5 cellular contexts compared by ENCODE assay signal in the genomic region with DNA sequence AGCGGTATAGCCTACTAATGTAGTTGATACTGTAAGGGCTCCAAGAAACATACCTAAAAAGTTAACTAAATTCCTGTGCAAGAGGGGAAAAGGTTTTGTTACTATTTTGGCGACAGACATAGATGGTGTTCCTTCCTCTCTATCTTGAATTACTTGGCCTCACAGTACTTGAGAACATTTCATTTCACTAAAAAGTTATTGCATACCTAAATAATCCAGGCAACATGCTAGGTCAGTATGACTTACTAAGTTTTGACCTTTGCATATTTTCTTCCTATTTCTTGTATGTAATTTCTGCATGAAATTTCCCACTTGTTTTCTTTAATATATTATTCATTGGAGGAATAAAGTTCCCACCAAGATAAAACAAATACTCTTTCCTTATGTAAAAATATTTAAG.
DNase-seq lines count a peak whose midpoint lies in the region; ATAC-seq and TF ChIP-seq lines count a peak whose summit lies in the region.
"Not testable (repeated sequence)": the region's sequence is repeated elsewhere in the genome, so short reads cannot be mapped to it uniquely, and the experiment has no call there.

No MANE protein-coding gene starts in this region.

- H3K23ac ChIP-seq in IMR-90 (ENCODE audit: low read depth, low read length) = not testable (repeated sequence)

- H2BK120ac ChIP-seq in IMR-90 (ENCODE audit: low read depth, low read length) = not testable (repeated sequence)

- H4K91ac ChIP-seq in IMR-90 (ENCODE audit: insufficient read depth, low read depth, low read length) = not testable (repeated sequence)

- 80% methylated on average over 1 of the region's 2 CpGs; no CpG with 5 or more reads in 1 of the 2 experiments for WGBS in IMR-90 (ENCODE audit: extremely low coverage in 2 of 2, insufficient read length in 1 of 2), 2 experiments

- H3K14ac ChIP-seq in IMR-90 (replicated peaks; ENCODE audit: low read depth, low read length) = not testable (repeated sequence)

- H3K9me3 Mint-ChIP-seq in chondrocyte (ENCODE audit: low read depth); osteocyte (ENCODE audit: unreplicated experiment): not testable (repeated sequence)

- dilution Hi-C loops in IMR-90 (cut with HindIII; ENCODE audit: low sequenced_read_pairs, unreplicated experiment) = not testable (repeated sequence)

- not testable (repeated sequence) for H2BK15ac ChIP-seq in IMR-90 (ENCODE audit: low read depth, low read length)

- intact Hi-C loops in IMR-90 (cut with micrococcal nuclease) = not testable (repeated sequence)

- not testable (repeated sequence) for TF ChIP-seq POLR2A in IMR-90 (IDR thresholded peaks at IDR 0.05; ENCODE audit: low read depth, low read length)

- TF ChIP-seq RAD21 in IMR-90 (IDR thresholded peaks at IDR 0.05; ENCODE audit: low read length) = not testable (repeated sequence)

- H3K4me2 ChIP-seq in IMR-90 (ENCODE audit: low read depth, low read length) = not testable (repeated sequence)

- in situ Hi-C loops in IMR-90 (cut with MboI; ENCODE audit: low sequenced_read_pairs) = not testable (repeated sequence)

- H3K4ac ChIP-seq in IMR-90 (ENCODE audit: low read depth, low read length) = not testable (repeated sequence)

- not testable (repeated sequence) for H3K36me3 ChIP-seq in IMR-90 (ENCODE audit: control insufficient read depth, insufficient read depth, low read length)

- H3K4me1 Mint-ChIP-seq in chondrocyte (ENCODE audit: low read depth) = peaks cover 36% of the 10 kb centered on the region
- H3K4me1 Mint-ChIP-seq in osteocyte (ENCODE audit: unreplicated experiment) = peaks cover 32% of the 10 kb centered on the region

- not testable (repeated sequence) for BruUV-seq in IMR-90 (replicated peaks; lab: Mats Ljungman, UMichigan)

- H3K27ac Mint-ChIP-seq in chondrocyte (ENCODE audit: unreplicated experiment) (peak overlapping the region; percentile 70), osteocyte (ENCODE audit: unreplicated experiment) (peak overlapping the region; percentile 63)

- H3K9me1 ChIP-seq in IMR-90 (ENCODE audit: insufficient read depth, low read length) = not testable (repeated sequence)

- H3K56ac ChIP-seq in IMR-90 (ENCODE audit: extremely low read depth, insufficient read depth, low read length) = not testable (repeated sequence)

- not testable (repeated sequence) for H4K20me1 ChIP-seq in IMR-90 (ENCODE audit: insufficient read depth, low read length)

- not testable (repeated sequence) for H2BK5ac ChIP-seq in IMR-90 (ENCODE audit: low read depth, low read length, poor library complexity, severe bottlenecking)

- POLR2A ChIA-PET in IMR-90 (lab: Charles Lee; ENCODE audit: unreplicated experiment) = not testable (repeated sequence)

- CTCF ChIA-PET in IMR-90 (lab: Yijun Ruan, JAX) = not testable (repeated sequence)

- not testable (repeated sequence) for H2AK9ac ChIP-seq in IMR-90 (replicated peaks; ENCODE audit: low read depth, low read length, poor library complexity)

- H3K79me1 ChIP-seq in IMR-90 (ENCODE audit: low read depth in 1 of 2, low read length in 2 of 2) = not testable (repeated sequence)

- not testable (repeated sequence) for H3K4me1 ChIP-seq in IMR-90 (ENCODE audit: control insufficient read depth, insufficient read depth, low read length)

- peak; percentile 32 for DNase-seq in IMR-90
- DNase-seq in chondrocyte (ENCODE audit: low spot score); osteocyte (ENCODE audit: extremely low spot score, unreplicated experiment): not testable (repeated sequence)
- peak; percentile 37 for DNase-seq in dedifferentiated amniotic fluid mesenchymal stem cell (ENCODE audit: extremely low spot score)
- DNase-seq in fibroblast of gingiva (ENCODE audit: low read depth) = peak; percentile 27

- H3K4me3 ChIP-seq in IMR-90 (ENCODE audit: insufficient read depth, low read depth, low read length) = not testable (repeated sequence)

- not testable (repeated sequence) for TF ChIP-seq CTCF in IMR-90 (conservative IDR thresholded peaks at IDR 0.05; ENCODE audit: low read depth, low read length); chondrocyte (IDR thresholded peaks at IDR 0.05); osteocyte (IDR thresholded peaks at IDR 0.05)

- H3K27ac ChIP-seq in IMR-90 (ENCODE audit: insufficient read depth, low read length) = not testable (repeated sequence)

- not testable (repeated sequence) for H3K36me3 Mint-ChIP-seq in chondrocyte (ENCODE audit: low read depth)
- peaks cover 24% of the 10 kb centered on the region for H3K36me3 Mint-ChIP-seq in osteocyte (ENCODE audit: unreplicated experiment)

- not testable (repeated sequence) for H2BK20ac ChIP-seq in IMR-90 (ENCODE audit: low read depth, low read length)

- not testable (repeated sequence) for ATAC-seq in IMR-90 (ENCODE audit: low read depth)

- H4K8ac ChIP-seq in IMR-90 (ENCODE audit: low read depth in 2 of 2, low read length in 2 of 2) = not testable (repeated sequence)

- H2AK5ac ChIP-seq in IMR-90 (ENCODE audit: low read depth, low read length) = not testable (repeated sequence)

- H3K18ac ChIP-seq in IMR-90 (ENCODE audit: low read depth, low read length) = not testable (repeated sequence)

- H3K9me3 ChIP-seq in IMR-90 (ENCODE audit: control insufficient read depth, insufficient read depth, low read length) = not testable (repeated sequence)

- not testable (repeated sequence) for H4K5ac ChIP-seq in IMR-90 (ENCODE audit: low read depth, low read length)

- H3K27me3 ChIP-seq in IMR-90 (ENCODE audit: control insufficient read depth, insufficient read depth, low read length) = not testable (repeated sequence)

- not testable (repeated sequence) for H3K27me3 Mint-ChIP-seq in chondrocyte (ENCODE audit: low read depth); osteocyte (ENCODE audit: unreplicated experiment)

- H3K4me3 Mint-ChIP-seq in chondrocyte (ENCODE audit: unreplicated experiment); osteocyte (ENCODE audit: unreplicated experiment): not testable (repeated sequence)

- not testable (repeated sequence) for H2AFZ ChIP-seq in IMR-90 (replicated peaks; ENCODE audit: low read length, poor library complexity)

- H3K9ac ChIP-seq in IMR-90 (ENCODE audit: low read depth, low read length) = not testable (repeated sequence)
